Comparison of ENCODE assay signal across 8 cellular contexts in genomic region chr7:76272142-76272541, GRCh38.
"Had no signal": no experiment of that assay in that cellular context is flagged by ENCODE, and none has a peak within 500 bp of the region (broad histone marks: within the 10 kb centered on the region; RNA-seq: fewer than 3 reads in every experiment).

No MANE protein-coding gene starts in this region.

- H3K4me3 Mint-ChIP-seq: IgD-negative memory B cell had no signal

- FAIRE-seq: H54, HepG2 had no signal

- H3K4me3 ChIP-seq: GM23248 had no signal

- DNase-seq: GM23248, GOT3, H9, HCEC 1CT had no signal

- ATAC-seq: HepG2 had no signal

- H3K9me3 Mint-ChIP-seq: H9, IgD-negative memory B cell had no signal

- H3K36me3 Mint-ChIP-seq: IgD-negative memory B cell had no signal

- H2AFZ ChIP-seq: GM23248 had no signal

- H3K9ac ChIP-seq: GM23248 had no signal

- H3K27ac Mint-ChIP-seq: IgD-negative memory B cell had no signal

- H3K27ac ChIP-seq: GM23248, HL-60 had no signal
